In the genomic region with DNA sequence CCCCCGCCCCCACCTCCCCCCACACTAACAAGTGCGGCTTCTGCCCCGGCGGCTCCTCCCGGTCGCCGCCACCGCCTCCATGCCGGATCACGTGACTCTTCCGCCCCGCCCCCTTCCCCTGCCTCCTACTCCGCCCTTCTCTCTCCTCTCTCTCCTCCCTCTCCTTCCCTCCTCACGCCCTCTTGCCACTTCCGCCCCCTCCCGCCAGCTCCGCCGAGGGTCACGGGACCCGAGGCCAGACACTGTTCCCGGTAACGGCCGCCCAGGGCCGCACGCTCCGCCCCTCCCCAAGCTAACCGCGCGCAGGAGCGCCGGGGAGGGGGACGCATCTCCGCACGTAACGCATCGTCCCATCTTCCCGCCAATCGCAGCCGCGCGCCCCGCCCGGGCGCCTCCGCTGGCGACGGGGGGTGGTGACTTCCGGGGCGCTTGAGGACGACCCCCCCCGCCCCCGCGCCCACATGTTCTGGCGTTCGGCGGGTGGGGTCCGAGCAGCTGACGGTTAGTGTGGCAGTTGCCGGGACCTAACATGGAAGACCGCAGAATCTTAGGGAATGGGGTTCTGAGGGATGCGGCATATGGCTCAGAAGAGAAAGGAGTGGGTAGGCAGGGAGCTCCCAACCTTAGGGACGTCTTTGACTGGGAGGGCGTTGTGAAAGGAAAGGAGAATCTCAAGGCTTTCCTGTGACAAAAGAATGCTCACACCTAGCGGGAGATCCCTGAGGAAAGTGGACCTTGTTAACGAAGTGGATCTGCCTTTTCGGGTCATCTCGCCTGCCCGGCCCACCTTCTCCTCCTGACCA, we compare ENCODE assay signal across 8 cellular contexts. TPM values are rescaled to one million over a fixed set of nuclear protein-coding genes. Genes with fewer than 3 reads are reported as not detected.
DNase-seq lines count a peak whose midpoint lies in the region; ATAC-seq and TF ChIP-seq lines count a peak whose summit lies in the region.

USP32 (minus strand) TSS at position 92 of the 803 bp plus-strand sequence. CDS start 194 bp downstream, outside the sequence.

- TF ChIP-seq CTCF in C4-2B (conservative IDR thresholded peaks at IDR 0.05), result peak; percentile 29; the same call in 1 of the 2 replicates
- TF ChIP-seq CTCF in liver (IDR thresholded peaks at IDR 0.05; ENCODE audit: low read depth, low read length, missing input control), result no peak

- peak within 1 kb of the TSS; percentile 93 to 94 for H3K9ac ChIP-seq in liver (ENCODE audit: low read depth in 1 of 2, low read length in 2 of 2)

- WGBS in liver, result under 1% methylated on average over 68 of the region's 68 CpGs

- H3K36me3 ChIP-seq in liver (ENCODE audit: control insufficient read depth in 4 of 4, insufficient read depth in 3 of 4, low read depth in 1 of 4, low read length in 3 of 4), result no peaks in the 10 kb centered on the region

- peak within 1 kb of the TSS; percentile 73 to 96 (median 92) for H3K4me3 ChIP-seq in liver (ENCODE audit: low read depth in 1 of 3, low read length in 3 of 3)

- ATAC-seq in GM19328 (IDR thresholded peaks at IDR 0.05; ENCODE audit: unreplicated experiment), result peak; percentile 86
- ATAC-seq in HG03520 (IDR thresholded peaks at IDR 0.05; ENCODE audit: unreplicated experiment), result peak; percentile 84

- TF ChIP-seq RAD21 in liver (IDR thresholded peaks at IDR 0.05), result peak; percentile 28 to 41

- H3K27me3 ChIP-seq in liver (ENCODE audit: control insufficient read depth in 4 of 4, insufficient read depth in 4 of 4, low read length in 3 of 4), result no peaks in the 10 kb centered on the region

- H3K27ac ChIP-seq in C4-2B, result peak within 1 kb of the TSS; percentile 99
- H3K27ac ChIP-seq in liver (ENCODE audit: low read depth in 1 of 2, low read length in 2 of 2), result peak within 1 kb of the TSS; percentile 94 to 96

- no peaks in the 10 kb centered on the region for H3K9me3 ChIP-seq in liver (ENCODE audit: control insufficient read depth in 4 of 4, low read length in 3 of 4)

- peak; percentile 98 for DNase-seq in NCI-H748 (lab: John Stamatoyannopoulos, UW; ENCODE audit: unreplicated experiment)
- DNase-seq in activated CD4-positive, alpha-beta T cell treated with anti-CD3 and anti-CD28 coated beads, Interleukin-2, amount 50 U/mL, for 4 hours, result peak; percentile 98 to 99
- peak; percentile 97 for DNase-seq in dermis blood vessel endothelial cell
- peak; percentile 97 for DNase-seq in stimulated activated CD4-positive, alpha-beta T cell treated with anti-CD3 and anti-CD28 coated beads, Interleukin-4, amount 100 ng/mL, for 24 hours

- H3K4me1 ChIP-seq in liver (ENCODE audit: control insufficient read depth in 4 of 4, insufficient read depth in 4 of 4, low read length in 3 of 4), result peaks cover 0 to 18% (median 10%) of the 10 kb centered on the region in 4 donors

TF ChIP-seq in liver, 16 proteins besides CTCF, POLR2A, EP300 and RAD21:
- peak; percentile 75 to 81 for TF ChIP-seq RXRA (IDR thresholded peaks at IDR 0.05)
- TF ChIP-seq JUND (IDR thresholded peaks at IDR 0.05), result peak in 1 of 2 donors; percentile 41
- TF ChIP-seq NR2F2 (IDR thresholded peaks at IDR 0.05), result no peak
- no peak for TF ChIP-seq TAF1 (conservative IDR thresholded peaks at IDR 0.05)
- peak; percentile 32 to 36 for TF ChIP-seq HNF4A (conservative IDR thresholded peaks at IDR 0.05)
- TF ChIP-seq REST (IDR thresholded peaks at IDR 0.05), result peak; percentile 51
- TF ChIP-seq GABPA (IDR thresholded peaks at IDR 0.05 in 1 of 2, conservative IDR thresholded peaks at IDR 0.05 in 1 of 2), result peak; percentile 49 to 89
- TF ChIP-seq, protein P1, sequence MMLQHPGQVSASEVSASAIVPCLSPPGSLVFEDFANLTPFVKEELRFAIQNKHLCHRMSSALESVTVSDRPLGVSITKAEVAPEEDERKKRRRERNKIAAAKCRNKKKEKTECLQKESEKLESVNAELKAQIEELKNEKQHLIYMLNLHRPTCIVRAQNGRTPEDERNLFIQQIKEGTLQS (IDR thresholded peaks at IDR 0.05), result no peak
- peak; percentile 91 for TF ChIP-seq SP1 (IDR thresholded peaks at IDR 0.05)
- TF ChIP-seq HNF4G (IDR thresholded peaks at IDR 0.05), result peak; percentile 6
- TF ChIP-seq, protein P2, sequence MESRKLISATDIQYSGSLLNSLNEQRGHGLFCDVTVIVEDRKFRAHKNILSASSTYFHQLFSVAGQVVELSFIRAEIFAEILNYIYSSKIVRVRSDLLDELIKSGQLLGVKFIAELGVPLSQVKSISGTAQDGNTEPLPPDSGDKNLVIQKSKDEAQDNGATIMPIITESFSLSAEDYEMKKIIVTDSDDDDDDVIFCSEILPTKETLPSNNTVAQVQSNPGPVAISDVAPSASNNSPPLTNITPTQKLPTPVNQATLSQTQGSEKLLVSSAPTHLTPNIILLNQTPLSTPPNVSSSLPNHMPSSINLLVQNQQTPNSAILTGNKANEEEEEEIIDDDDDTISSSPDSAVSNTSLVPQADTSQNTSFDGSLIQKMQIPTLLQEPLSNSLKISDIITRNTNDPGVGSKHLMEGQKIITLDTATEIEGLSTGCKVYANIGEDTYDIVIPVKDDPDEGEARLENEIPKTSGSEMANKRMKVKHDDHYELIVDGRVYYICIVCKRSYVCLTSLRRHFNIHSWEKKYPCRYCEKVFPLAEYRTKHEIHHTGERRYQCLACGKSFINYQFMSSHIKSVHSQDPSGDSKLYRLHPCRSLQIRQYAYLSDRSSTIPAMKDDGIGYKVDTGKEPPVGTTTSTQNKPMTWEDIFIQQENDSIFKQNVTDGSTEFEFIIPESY (IDR thresholded peaks at IDR 0.05), result peak; percentile 55
- TF ChIP-seq MAX (IDR thresholded peaks at IDR 0.05), result peak; percentile 23
- peak; percentile 85 to 96 for TF ChIP-seq EGR1 (IDR thresholded peaks at IDR 0.05; ENCODE audit: low read depth in 2 of 2)
- peak; percentile 14 for TF ChIP-seq FOXA2 (IDR thresholded peaks at IDR 0.05)
- peak; percentile 65 for TF ChIP-seq FOXA1 (IDR thresholded peaks at IDR 0.05)
- TF ChIP-seq YY1 (IDR thresholded peaks at IDR 0.05), result peak; percentile 77
TF ChIP-seq in liver: peak in this region for 13.

RNA-seq across cellular contexts. Expression of gene USP32, which starts in this region (rescaled TPM):
- total RNA-seq in dermis blood vessel endothelial cell, result 53.6 and 85.3 TPM in 2 replicates
- total RNA-seq in liver, result 100 to 1,000 TPM in 1 of 2 donors, 10 to 100 TPM in 1; 70.9 to 103 TPM
- polyA plus RNA-seq in liver, result 10 to 100 TPM; 11.6 to 14.9 TPM

Comparison
In these comparisons a context has a peak if more than half of its experiments do, and no peak if none do; other contexts are left out.
1. Peak in every context shown above with its lines: DNase-seq, ATAC-seq, H3K4me3 ChIP-seq and H3K27ac ChIP-seq.